ENCODE assay signal across 18 cellular contexts in the genomic region with DNA sequence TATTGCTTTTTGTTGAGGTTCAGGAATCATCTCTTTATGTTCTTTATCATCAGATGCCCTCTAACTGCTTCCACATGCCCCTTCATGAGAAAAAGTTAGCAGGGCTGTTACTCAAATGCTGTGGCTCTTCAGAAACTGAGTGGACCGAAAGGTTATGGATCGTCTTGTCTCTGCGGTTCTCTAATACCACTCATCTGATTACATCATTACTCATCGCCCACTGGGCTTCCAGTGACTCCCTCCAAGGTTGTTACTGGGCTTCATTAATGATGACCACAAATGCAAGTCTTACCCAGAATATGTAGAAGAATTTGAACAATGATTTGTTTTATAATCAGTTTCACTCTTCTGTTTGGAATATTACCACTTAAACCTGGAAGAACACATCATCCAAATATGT.
DNase-seq lines count a peak whose midpoint lies in the region; ATAC-seq and TF ChIP-seq lines count a peak whose summit lies in the region.
"Had no signal": no experiment of that assay in that cellular context is flagged by ENCODE, and none has a peak within 500 bp of the region (broad histone marks: within the 10 kb centered on the region; RNA-seq: fewer than 3 reads in every experiment).

No MANE protein-coding gene starts in this region.

- DNase-seq in BJ (ENCODE audit: low read depth): peak; percentile 23
- peak; percentile 35 for DNase-seq in HCEC 1CT
- DNase-seq in adipocyte (ENCODE audit: low read depth): peak; percentile 14
- peak in 1 of 2 donors; percentile 37 for DNase-seq in foreskin keratinocyte
- no peak for DNase-seq in mesothelial cell of epicardium (ENCODE audit: low spot score in 2 of 2, unreplicated experiment in 2 of 2)
- DNase-seq in NCI-H2029 treated with DMSO at 0.1 percent for 48 hours (lab: John Stamatoyannopoulos, UW): no peak
- DNase-seq: ACHN, DMS 273 treated with DMSO at 0.1 percent for 48 hours, MM.1S, NCI-H1105, NCI-H1694 treated with DMSO at 0.1 percent for 48 hours, NCI-H774, SHP77 had no signal

- no peak overlapping the region for H3K27ac Mint-ChIP-seq in mesothelial cell of epicardium

- no peaks in the 10 kb centered on the region for H3K9me3 ChIP-seq in adipocyte (ENCODE audit: control insufficient read depth, low read length)
- H3K9me3 ChIP-seq: BLaER1 had no signal

- no peak overlapping the region for H3K9ac ChIP-seq in adipocyte (ENCODE audit: low read length)
- H3K9ac ChIP-seq: BLaER1, KMS-11 had no signal

- POLR2A ChIA-PET in BJ (lab: Charles Lee): no interaction called here

- ATAC-seq in foreskin keratinocyte (peak; percentile 54), HG02571 (IDR thresholded peaks at IDR 0.05; ENCODE audit: unreplicated experiment) (no peak), GM21515 (IDR thresholded peaks at IDR 0.05; ENCODE audit: unreplicated experiment) (no peak)
- ATAC-seq: HCT116 had no signal

- H3K36me3 ChIP-seq in BJ (ENCODE audit: control insufficient read depth, insufficient read depth, low read length): no peaks in the 10 kb centered on the region
- H3K36me3 ChIP-seq in adipocyte (ENCODE audit: control insufficient read depth, insufficient read depth, low read length, severe bottlenecking): no peaks in the 10 kb centered on the region
- H3K36me3 ChIP-seq: BLaER1 had no signal

- H3K4me1 ChIP-seq in adipocyte (ENCODE audit: control insufficient read depth, insufficient read depth, low read length) (peaks cover 35% of the 10 kb centered on the region), foreskin keratinocyte (peaks cover 11% of the 10 kb centered on the region)
- H3K4me1 ChIP-seq: BLaER1 had no signal

- TF ChIP-seq CTCF in BJ (IDR thresholded peaks at IDR 0.05; ENCODE audit: insufficient read depth, low read depth, low read length): no peak
- no peak for TF ChIP-seq CTCF in foreskin keratinocyte (conservative IDR thresholded peaks at IDR 0.05)
- TF ChIP-seq CTCF in mesothelial cell of epicardium (IDR thresholded peaks at IDR 0.05; ENCODE audit: unreplicated experiment): no peak

- peaks cover 3% of the 10 kb centered on the region for H3K9me3 Mint-ChIP-seq in mesothelial cell of epicardium

- peaks cover 2% of the 10 kb centered on the region for H3K36me3 Mint-ChIP-seq in mesothelial cell of epicardium

- H3K27me3 Mint-ChIP-seq in mesothelial cell of epicardium (ENCODE audit: low read depth): peaks cover 24% of the 10 kb centered on the region

- H3K4me3 ChIP-seq in BJ (ENCODE audit: low read depth, low read length) (no peak overlapping the region), adipocyte (ENCODE audit: low read length) (no peak overlapping the region)
- H3K4me3 ChIP-seq: BLaER1 had no signal

- CTCF ChIA-PET in BJ (lab: Yijun Ruan, JAX): no interaction called here

- H3K27me3 ChIP-seq in BJ (ENCODE audit: control insufficient read depth, insufficient read depth, low read length): no peaks in the 10 kb centered on the region
- no peaks in the 10 kb centered on the region for H3K27me3 ChIP-seq in adipocyte (replicated peaks; ENCODE audit: control insufficient read depth, insufficient read depth, low read length)
- H3K27me3 ChIP-seq in foreskin keratinocyte: no peaks in the 10 kb centered on the region
- H3K27me3 ChIP-seq: BLaER1 had no signal

- no peak overlapping the region for H3K27ac ChIP-seq in foreskin keratinocyte
- H3K27ac ChIP-seq: BLaER1, KMS-11 had no signal

- no peak overlapping the region for H3K4me3 Mint-ChIP-seq in mesothelial cell of epicardium

- peaks cover 13% of the 10 kb centered on the region for H3K4me1 Mint-ChIP-seq in mesothelial cell of epicardium

Comparison
In these comparisons a context has a peak if more than half of its experiments do, and no peak if none do; other contexts are left out.
1. DNase-seq: peak in BJ (single experiment), HCEC 1CT (single experiment) and adipocyte (single experiment); none in mesothelial cell of epicardium (0 of 2) and NCI-H2029 treated with DMSO at 0.1 percent for 48 hours (single experiment).